Comparison of ENCODE assay signal across 9 cellular contexts in genomic region chr9:120857902-120858301, GRCh38.
"Had no signal": no experiment of that assay in that cellular context is flagged by ENCODE, and none has a peak within 500 bp of the region (broad histone marks: within the 10 kb centered on the region; RNA-seq: fewer than 3 reads in every experiment).

No MANE protein-coding gene starts in this region.

- DNase-seq: activated CD8-positive, alpha-beta memory T cell treated with anti-CD3 and anti-CD28 coated beads for 24 hours; aorta; cerebellar nuclear complex; immature natural killer cell; mesendoderm; stimulated activated CD4-positive, alpha-beta T cell treated with anti-CD3 and anti-CD28 coated beads, Interleukin-4, amount 100 ng/mL, for 4 hours; stimulated activated CD8-positive, alpha-beta memory T cell treated with anti-CD3 and anti-CD28 coated beads, Interleukin-4, amount 100 ng/mL, for 48 hours had no signal

- H3K9me3 Mint-ChIP-seq: dendritic cell treated with granulocyte-macrophage colony-stimulating factor and Interleukin-4, amounts not matched to agents 40 ng/mL and 50 ng/mL, for 4 days; immature natural killer cell; nephron had no signal

- H3K27me3 Mint-ChIP-seq: dendritic cell treated with granulocyte-macrophage colony-stimulating factor and Interleukin-4, amounts not matched to agents 40 ng/mL and 50 ng/mL, for 4 days had no signal

- H3K4me3 Mint-ChIP-seq: dendritic cell treated with granulocyte-macrophage colony-stimulating factor and Interleukin-4, amounts not matched to agents 40 ng/mL and 50 ng/mL, for 4 days; immature natural killer cell; nephron had no signal

- H3K27ac Mint-ChIP-seq: dendritic cell treated with granulocyte-macrophage colony-stimulating factor and Interleukin-4, amounts not matched to agents 40 ng/mL and 50 ng/mL, for 4 days had no signal
